Comparison of ENCODE assay signal across 9 cellular contexts in genomic region chr16:19883296-19883951, GRCh38. TPM values are rescaled to one million over a fixed set of nuclear protein-coding genes. Genes with fewer than 3 reads are reported as not detected.
DNase-seq lines count a peak whose midpoint lies in the region; ATAC-seq, FAIRE-seq and TF ChIP-seq lines count a peak whose summit lies in the region.
"Had no signal": no experiment of that assay in that cellular context is flagged by ENCODE, and none has a peak within 500 bp of the region (broad histone marks: within the 10 kb centered on the region; RNA-seq: fewer than 3 reads in every experiment).

No MANE protein-coding gene starts in this region.

- no peak overlapping the region for H2AFZ ChIP-seq in HepG2 (ENCODE audit: low read length)

- H3K4me2 ChIP-seq in A549, result peak overlapping the region; percentile 99
- H3K4me2 ChIP-seq in HepG2 (ENCODE audit: low read depth, low read length), result peak overlapping the region; percentile 89

- peak overlapping the region; percentile 69 for H3K9ac ChIP-seq in HUES64 (ENCODE audit: low read depth, low read length)
- H3K9ac ChIP-seq in HepG2 (ENCODE audit: insufficient read depth, low read depth, low read length), result no peak overlapping the region

- no peak for TF ChIP-seq POLR2A in A549 (IDR thresholded peaks at IDR 0.05; ENCODE audit: low read length)
- TF ChIP-seq POLR2A in HepG2 (IDR thresholded peaks at IDR 0.05; ENCODE audit: insufficient read depth in 1 of 2, low read depth in 2 of 2, low read length in 2 of 2), result no peak

- POLR2A ChIA-PET in A549 (lab: Yijun Ruan, JAX), result interaction anchor here (0.5 to 0.7 kb wide), 4 partner anchors 165 to 327 kb away, joined by 3 to 5 read pairs (median 3); partner anchors contain the start of genes IQCK and KNOP1
- POLR2A ChIA-PET in HepG2 (lab: Yijun Ruan, JAX), result interaction anchor here (1.4 kb wide), 1 partner anchor 282 kb away, joined by 6 read pairs; no protein-coding TSS in a partner anchor

- H3K4me1 ChIP-seq in A549, result peaks cover 11% of the 10 kb centered on the region; the same call in 2 of the 3 replicates
- peaks cover 23% of the 10 kb centered on the region for H3K4me1 ChIP-seq in HUES64 (ENCODE audit: insufficient read depth, low read length)
- H3K4me1 ChIP-seq in HepG2 (ENCODE audit: insufficient read depth, low read length), result peaks cover 25% of the 10 kb centered on the region

- TF ChIP-seq EP300 in A549 (IDR thresholded peaks at IDR 0.05) (no peak), HepG2 (IDR thresholded peaks at IDR 0.05; ENCODE audit: low read depth in 2 of 2, low read length in 2 of 2) (no peak), HepG2 (CRISPR knock-in tag; IDR thresholded peaks at IDR 0.05; ENCODE audit: borderline replicate concordance) (no peak)

- TF ChIP-seq CTCF in A549 (IDR thresholded peaks at IDR 0.05) (no peak), brain microvascular endothelial cell (IDR thresholded peaks at IDR 0.05; ENCODE audit: low read depth, low read length, missing control alignments) (no peak), HepG2 (CRISPR knock-in tag; IDR thresholded peaks at IDR 0.05) (0 out of 2 replicates have a peak, but pooled peaks have one; percentile 2)

- intact Hi-C loops in HepG2 (cut with micrococcal nuclease; ENCODE audit: unreplicated experiment), result loop anchor here (5.0 kb wide), 1 partner anchor 181 kb away; no protein-coding TSS in a partner anchor

- CTCF ChIA-PET in A549 (lab: Yijun Ruan, JAX) (interaction anchor here (0.8 to 15.4 kb wide), 17 partner anchors 12 to 300 kb away, joined by 3 to 328 read pairs (median 4); no protein-coding TSS in a partner anchor), HepG2 (lab: Yijun Ruan, JAX; ENCODE audit: low intra/inter-chr PET ratio, low total read pairs) (interaction anchor here (3.3 kb wide), 1 partner anchor 324 kb away, joined by 30 read pairs; no protein-coding TSS in a partner anchor)

- H3K27ac ChIP-seq in A549 (peak overlapping the region; percentile 73 to 90; a peak in 5 of 6 replicates), HUES64 (ENCODE audit: low read depth, low read length) (peak overlapping the region; percentile 96), brain microvascular endothelial cell (no peak overlapping the region), HepG2 (ENCODE audit: extremely low read length, insufficient read depth, low read length) (no peak overlapping the region), substantia nigra (ENCODE audit: low read depth, low read length, poor library complexity, severe bottlenecking) (peak overlapping the region; percentile 99)

- no TSS peak for BruUV-seq in HepG2 (replicated peaks; lab: Mats Ljungman, UMichigan)

- H3K36me3 ChIP-seq in HUES64 (ENCODE audit: insufficient read depth, low read length) (peaks cover 7% of the 10 kb centered on the region), brain microvascular endothelial cell (replicated peaks) (no peaks in the 10 kb centered on the region), HepG2 (replicated peaks in 1 of 2; ENCODE audit: control insufficient read depth in 1 of 2, insufficient read depth in 2 of 2, low read length in 2 of 2) (no peaks in the 10 kb centered on the region)

- H3K27me3 ChIP-seq in HUES64 (ENCODE audit: insufficient read depth, low read length) (peaks cover 12% of the 10 kb centered on the region), brain microvascular endothelial cell (replicated peaks) (no peaks in the 10 kb centered on the region), HepG2 (ENCODE audit: control insufficient read depth in 1 of 2, insufficient read depth in 2 of 2, low read length in 2 of 2) (peaks cover 11 to 36% of the 10 kb centered on the region in 2 experiments)

- WGBS in A549 (ENCODE audit: missing lambda C conversion rate), result 83% methylated on average over 24 of the region's 35 CpGs
- under 1% methylated on average over 35 of the region's 35 CpGs for WGBS in HUES64
- WGBS in HepG2 (ENCODE audit: low lambda C conversion rate), result 18% methylated on average over 25 of the region's 35 CpGs

- TF ChIP-seq RAD21 in A549 (conservative IDR thresholded peaks at IDR 0.05 in 1 of 2, IDR thresholded peaks at IDR 0.05 in 1 of 2) (no peak), HepG2 (CRISPR knock-in tag; IDR thresholded peaks at IDR 0.05) (no peak)

- ATAC-seq in A549 (no peak), HepG2 (peak; percentile 16), HG03039 (IDR thresholded peaks at IDR 0.05; ENCODE audit: unreplicated experiment) (no peak), GM21528 (IDR thresholded peaks at IDR 0.05; ENCODE audit: low FRiP score, unreplicated experiment) (no peak)
- ATAC-seq: GM12878 had no signal

- H3K9me3 ChIP-seq in A549 (no peaks in the 10 kb centered on the region), HUES64 (ENCODE audit: insufficient read depth, low read depth, low read length) (no peaks in the 10 kb centered on the region), HepG2 (ENCODE audit: low read length) (no peaks in the 10 kb centered on the region)

- peak overlapping the region; percentile 73 for H3K4me3 ChIP-seq in A549
- H3K4me3 ChIP-seq in HUES64 (ENCODE audit: low read length), result peak overlapping the region; percentile 81
- peak overlapping the region; percentile 55 for H3K4me3 ChIP-seq in brain microvascular endothelial cell (ENCODE audit: low read depth, low read length)
- H3K4me3 ChIP-seq in HepG2 (replicated peaks in 1 of 3; ENCODE audit: insufficient read depth in 1 of 3, low read depth in 2 of 3, low read length in 3 of 3), result peak overlapping the region; percentile 22 to 74 (median 49); a peak in 3 of 6 replicates
- H3K4me3 ChIP-seq: GM12878 had no signal

- in situ Hi-C loops in brain microvascular endothelial cell (cut with HindIII; ENCODE audit: low pct_ligation_motif_present, low sequenced_read_pairs) (loop anchor here (25.0 kb wide), 1 partner anchor 146 kb away; no protein-coding TSS in a partner anchor), HepG2 (cut with HindIII; ENCODE audit: extremely low pct_ligation_motif_present, low pct_unique_long_range_greater_than_20kb) (no loop called here)

- FAIRE-seq in A549 (lab: Jason Lieb, UNC) (no peak), HepG2 (lab: Jason Lieb, UNC) (no peak), HTR-8/SVneo (lab: Jason Lieb, UNC) (no peak)
- FAIRE-seq: GM12878 had no signal

- H3K79me2 ChIP-seq in HepG2 (ENCODE audit: insufficient read depth, low read length), result no peaks in the 10 kb centered on the region

- no peak for DNase-seq in A549 (ENCODE audit: low read depth in 1 of 2, low spot score in 1 of 2)
- DNase-seq in brain microvascular endothelial cell, result peak; percentile 39
- DNase-seq in HepG2 (ENCODE audit: low spot score), result no peak
- DNase-seq in substantia nigra (lab: John Stamatoyannopoulos, UW), result peak in 45 of 49 donors; percentile 36 to 94 (median 76)
- no peak for DNase-seq in HTR-8/SVneo (ENCODE audit: insufficient read length, low spot score)

- H4K20me1 ChIP-seq in HepG2 (ENCODE audit: insufficient read depth, low read length), result no peaks in the 10 kb centered on the region; the same call in 1 of the 2 replicates

TF ChIP-seq in A549, 52 proteins besides CTCF, POLR2A, EP300 and RAD21 (continues in another document):
- TF ChIP-seq HEYL (CRISPR knock-in tag; IDR thresholded peaks at IDR 0.05) (no peak), MYC (IDR thresholded peaks at IDR 0.05; ENCODE audit: borderline replicate concordance, low read length) (no peak), BHLHE40 (IDR thresholded peaks at IDR 0.05; ENCODE audit: low read depth, low read length) (no peak), TFCP2L1 (CRISPR knock-in tag; IDR thresholded peaks at IDR 0.05) (no peak), EHF (CRISPR knock-in tag; IDR thresholded peaks at IDR 0.05) (no peak), GATA3 (IDR thresholded peaks at IDR 0.05; ENCODE audit: borderline replicate concordance) (no peak), EHMT2 (IDR thresholded peaks at IDR 0.05; ENCODE audit: low read depth) (no peak)

TF ChIP-seq in HepG2, 621 proteins besides CTCF, POLR2A, EP300 and RAD21 (continues in another document):
- TF ChIP-seq HNRNPLL (IDR thresholded peaks at IDR 0.05; ENCODE audit: low read depth, low read length, poor library complexity, severe bottlenecking) (peak; percentile 17), CHD4 (IDR thresholded peaks at IDR 0.05; ENCODE audit: borderline replicate concordance, low read length) (no peak), ARHGAP35 (CRISPR knock-in tag; IDR thresholded peaks at IDR 0.05; ENCODE audit: borderline replicate concordance) (peak; percentile 66; the same call in 1 of the 2 replicates)

RNA-seq across cellular contexts. Expression of gene GPRC5B, which starts 1.2 kb away (rescaled TPM):
- polyA plus RNA-seq in A549 (2011; rRNA removed), result 12.1 and 12.8 TPM in 2 replicates
- polyA plus RNA-seq in A549 (2012; cell fraction: cytosol; rRNA removed), result 25.6 and 45.7 TPM in 2 replicates
- polyA plus RNA-seq in A549 (2012; cell fraction: nucleus; rRNA removed), result 35.0 and 48.2 TPM in 2 replicates
- 19.1 to 26.6 TPM (median 23.6 TPM) in 3 replicates for polyA plus RNA-seq in A549 (2017; fragmentation: RNase III; extraction: RNeasy Plus Mini Kit Qiagen cat#74134 plus additional on column Dnase treatment)
- 7.3 and 8.5 TPM in 2 replicates for polyA minus RNA-seq in A549 (2011; rRNA and poly(A)+ RNA removed)
- polyA plus RNA-seq in HUES64 (2013, experiment 1 of 2), result 67.1 TPM
- polyA plus RNA-seq in HUES64 (2013, experiment 2 of 2), result 63.2 TPM
- total RNA-seq in HepG2 (2016; rRNA removed; fragmentation: Illumina TruSeq; extraction: Trizol), result 0.24 and 0.53 TPM in 2 replicates
- total RNA-seq in HepG2 (2016; cell fraction: cytosol; rRNA removed; fragmentation: Illumina TruSeq; extraction: Trizol; ENCODE audit: low read depth), result not detected in 2 replicates
- 0.16 and 0.37 TPM in 2 replicates for total RNA-seq in HepG2 (2016; cell fraction: insoluble cytoplasmic fraction; rRNA removed; fragmentation: Illumina TruSeq; extraction: Trizol)
- 0.10 and 0.15 TPM in 2 replicates for total RNA-seq in HepG2 (2016; cell fraction: membrane; rRNA removed; fragmentation: Illumina TruSeq; extraction: Trizol)
- total RNA-seq in HepG2 (2016; cell fraction: nucleus; rRNA removed; fragmentation: Illumina TruSeq; extraction: Trizol), result 0.19 and 0.25 TPM in 2 replicates
- 0.46 and 0.52 TPM in 2 replicates for polyA plus RNA-seq in HepG2 (2011; rRNA removed)
- 0.58 and 0.77 TPM in 2 replicates for polyA plus RNA-seq in HepG2 (2011; cell fraction: cytosol; rRNA removed)
- 0.24 and 0.72 TPM in 2 replicates for polyA plus RNA-seq in HepG2 (2011; cell fraction: nucleus; rRNA removed)
- polyA plus RNA-seq in HepG2 (2012), result 0.30 and 0.51 TPM in 2 replicates
- polyA plus RNA-seq in HepG2 (2016; cell fraction: cytosol; fragmentation: Illumina TruSeq; extraction: Trizol; ENCODE audit: low read depth), result 0.07 and 0.14 TPM in 2 replicates
- polyA plus RNA-seq in HepG2 (2016; cell fraction: insoluble cytoplasmic fraction; fragmentation: Illumina TruSeq; extraction: Trizol; ENCODE audit: low read depth), result 0.40 and 0.56 TPM in 2 replicates
- 0.20 and 0.35 TPM in 2 replicates for polyA plus RNA-seq in HepG2 (2016; cell fraction: membrane; fragmentation: Illumina TruSeq; extraction: Trizol; ENCODE audit: low read depth)
- polyA plus RNA-seq in HepG2 (2016; cell fraction: nucleus; fragmentation: Illumina TruSeq; extraction: Trizol; ENCODE audit: insufficient read depth, low read depth), result 1.8 and 2.0 TPM in 2 replicates
- polyA minus RNA-seq in HepG2 (2011; rRNA and poly(A)+ RNA removed; ENCODE audit: low replicate concordance), result 0.96 and 1.9 TPM in 2 replicates
- polyA minus RNA-seq in HepG2 (2011; cell fraction: cytosol; rRNA and poly(A)+ RNA removed), result 0.44 and 0.59 TPM in 2 replicates
- polyA minus RNA-seq in HepG2 (2011; cell fraction: nucleus; rRNA and poly(A)+ RNA removed), result 0.26 and 0.75 TPM in 2 replicates

Comparison
In these comparisons a context has a peak if more than half of its experiments do, and no peak if none do; other contexts are left out.
1. DNase-seq: peak in brain microvascular endothelial cell (single experiment) and substantia nigra (45 of 49); none in A549 (0 of 2), HepG2 (single experiment) and HTR-8/SVneo (single experiment).
2. H3K27ac ChIP-seq: peak in A549 (2 of 2), HUES64 (single experiment) and substantia nigra (single experiment); none in brain microvascular endothelial cell (single experiment) and HepG2 (single experiment).
3. RNA of gene GPRC5B, which starts 1.2 kb away (polyA plus RNA-seq): 12.1 to 48.2 TPM in A549; 0.07 to 2.0 TPM in HepG2; every median in the first group is over 4 times any median in the second.
4. Of the 38 proteins assayed by ChIP-seq in both HepG2 and A549: peak only in HepG2: CTCF; only in A549: none; in both: none; in neither: 37.
5. Peak in every context shown above with its lines, with median percentiles within 50 percentile points of each other: H3K4me3 ChIP-seq.